In genomic region chr12:104620761-104621531, GRCh38 we compare ENCODE assay signal across 1 cellular context.
TF ChIP-seq lines count a peak whose summit lies in the region.

No MANE protein-coding gene starts in this region.

TF ChIP-seq in HEK293, 187 proteins besides CTCF, POLR2A, EP300 and RAD21 (continued from another document):
- TF ChIP-seq ZNF704 (tag by site-specific recombination; IDR thresholded peaks at IDR 0.05) (no peak), ZNF629 (tag by site-specific recombination; IDR thresholded peaks at IDR 0.05) (0 out of 2 replicates have a peak, but pooled peaks have one; percentile 19), FEZF1 (tag by site-specific recombination; IDR thresholded peaks at IDR 0.05) (peak; percentile 82), ZNF692 (tag by site-specific recombination; IDR thresholded peaks at IDR 0.05) (peak; percentile 64; the same call in 1 of the 2 replicates), ZNF664 (tag by site-specific recombination; IDR thresholded peaks at IDR 0.05) (no peak), GLIS2 (tag by site-specific recombination; IDR thresholded peaks at IDR 0.05) (no peak), ZNF391 (tag by site-specific recombination; IDR thresholded peaks at IDR 0.05; ENCODE audit: borderline replicate concordance, low read depth) (no peak), KLF16 (tag by site-specific recombination; IDR thresholded peaks at IDR 0.05) (0 out of 2 replicates have a peak, but pooled peaks have one; percentile 29), OSR2 (tag by site-specific recombination; IDR thresholded peaks at IDR 0.05) (peak; percentile 78), ZNF350 (tag by site-specific recombination; IDR thresholded peaks at IDR 0.05) (no peak), ZNF513 (tag by site-specific recombination; IDR thresholded peaks at IDR 0.05) (0 out of 2 replicates have a peak, but pooled peaks have one; percentile 50), ZBTB6 (tag by site-specific recombination; IDR thresholded peaks at IDR 0.05) (no peak), HOXA7 (CRISPR knock-in tag; IDR thresholded peaks at IDR 0.05; ENCODE audit: borderline replicate concordance) (no peak), ZXDB (tag by site-specific recombination; IDR thresholded peaks at IDR 0.05) (peak; percentile 90), PRDM4 (tag by site-specific recombination; IDR thresholded peaks at IDR 0.05) (peak; percentile 41; the same call in 1 of the 2 replicates), SP3 (tag by site-specific recombination; IDR thresholded peaks at IDR 0.05) (no peak), KLF8 (tag by site-specific recombination; IDR thresholded peaks at IDR 0.05) (no peak)
